In genomic region chr20:53654932-53655674, GRCh38 we compare ENCODE assay signal across 9 cellular contexts.
DNase-seq lines count a peak whose midpoint lies in the region; ATAC-seq and TF ChIP-seq lines count a peak whose summit lies in the region.
"Had no signal": no experiment of that assay in that cellular context is flagged by ENCODE, and none has a peak within 500 bp of the region (broad histone marks: within the 10 kb centered on the region; RNA-seq: fewer than 3 reads in every experiment).

No MANE protein-coding gene starts in this region.

- no peak for TF ChIP-seq CTCF in lower lobe of right lung (IDR thresholded peaks at IDR 0.05)

- no peaks in the 10 kb centered on the region for H3K27me3 ChIP-seq in lower lobe of right lung (ENCODE audit: low read depth)

- H3K9me3 Mint-ChIP-seq in activated naive CD8-positive, alpha-beta T cell treated with anti-CD3 and anti-CD28 coated beads, Interleukin-2, amount 10 ng/mL, durations not matched to agents 7 days and 5 days = no peaks in the 10 kb centered on the region

- intact Hi-C loops in lower lobe of right lung (cut with DNase I) = no loop called here

- peaks cover 55% of the 10 kb centered on the region for H3K4me1 Mint-ChIP-seq in activated naive CD8-positive, alpha-beta T cell treated with anti-CD3 and anti-CD28 coated beads, Interleukin-2, amount 10 ng/mL, durations not matched to agents 7 days and 5 days

- H3K4me3 Mint-ChIP-seq in activated naive CD8-positive, alpha-beta T cell treated with anti-CD3 and anti-CD28 coated beads, Interleukin-2, amount 10 ng/mL, durations not matched to agents 7 days and 5 days = peak overlapping the region; percentile 37

- POLR2A ChIA-PET in activated naive CD8-positive, alpha-beta T cell treated with anti-CD3 and anti-CD28 coated beads, Interleukin-2, amount 10 ng/mL, durations not matched to agents 7 days and 5 days (lab: Charles Lee) = interaction anchor here (0.7 to 1.5 kb wide), 2 partner anchors 32 to 61 kb away, joined by 3 read pairs; no protein-coding TSS in a partner anchor

- H3K4me1 ChIP-seq in lower lobe of right lung (peaks cover 65% of the 10 kb centered on the region), urinary bladder (ENCODE audit: insufficient read depth) (peaks cover 6% of the 10 kb centered on the region)

- ATAC-seq in activated naive CD8-positive, alpha-beta T cell treated with anti-CD3 and anti-CD28 coated beads, Interleukin-2, amount 10 ng/mL, durations not matched to agents 7 days and 5 days (ENCODE audit: low read depth) = no peak
- ATAC-seq in lower lobe of right lung (peak; percentile 49 to 70), HG02852 (IDR thresholded peaks at IDR 0.05; ENCODE audit: unreplicated experiment) (no peak), GM18867 (IDR thresholded peaks at IDR 0.05; ENCODE audit: unreplicated experiment) (no peak)

- H3K9me3 ChIP-seq in lower lobe of right lung = no peaks in the 10 kb centered on the region

- no peaks in the 10 kb centered on the region for H3K27me3 Mint-ChIP-seq in activated naive CD8-positive, alpha-beta T cell treated with anti-CD3 and anti-CD28 coated beads, Interleukin-2, amount 10 ng/mL, durations not matched to agents 7 days and 5 days

- 69% methylated on average over 13 of the region's 13 CpGs for WGBS in urinary bladder

- H3K27ac Mint-ChIP-seq in activated naive CD8-positive, alpha-beta T cell treated with anti-CD3 and anti-CD28 coated beads, Interleukin-2, amount 10 ng/mL, durations not matched to agents 7 days and 5 days = peak overlapping the region; percentile 45

- peak; percentile 37 for DNase-seq in activated CD8-positive, alpha-beta memory T cell treated with anti-CD3 and anti-CD28 coated beads, Interleukin-2, amount 50 U/mL, for 48 hours
- no peak for DNase-seq in activated CD8-positive, alpha-beta memory T cell treated with anti-CD3 and anti-CD28 coated beads, Interleukin-2, amount 50 U/mL, for 4 hours
- DNase-seq in activated naive CD8-positive, alpha-beta T cell treated with anti-CD3 and anti-CD28 coated beads, Interleukin-2, amount 10 ng/mL, durations not matched to agents 7 days and 5 days = no peak
- DNase-seq in lower lobe of right lung (no peak), inferior parietal cortex (ENCODE audit: extremely low spot score) (no peak)
- DNase-seq: activated gamma-delta T cell treated with Interleukin-2 at 50 U/mL for 16 hours had no signal

- H3K27ac ChIP-seq in lower lobe of right lung (peak overlapping the region; percentile 73), urinary bladder (ENCODE audit: low read depth) (peak overlapping the region; percentile 38)

- H3K4me3 ChIP-seq in lower lobe of right lung (no peak overlapping the region), urinary bladder (ENCODE audit: low read depth, low read length) (no peak overlapping the region)

- H3K36me3 Mint-ChIP-seq in activated naive CD8-positive, alpha-beta T cell treated with anti-CD3 and anti-CD28 coated beads, Interleukin-2, amount 10 ng/mL, durations not matched to agents 7 days and 5 days = no peaks in the 10 kb centered on the region

- H3K36me3 ChIP-seq in lower lobe of right lung = no peaks in the 10 kb centered on the region
- no peaks in the 10 kb centered on the region for H3K36me3 ChIP-seq in urinary bladder (ENCODE audit: insufficient read depth)

Comparison
In these comparisons a context has a peak if more than half of its experiments do, and no peak if none do; other contexts are left out.
1. ATAC-seq: peak in lower lobe of right lung (2 of 2); none in activated naive CD8-positive, alpha-beta T cell treated with anti-CD3 and anti-CD28 coated beads, Interleukin-2, amount 10 ng/mL, durations not matched to agents 7 days and 5 days (single experiment), HG02852 (single experiment) and GM18867 (single experiment).